Comparison of ENCODE assay signal across 15 cellular contexts in the genomic region with DNA sequence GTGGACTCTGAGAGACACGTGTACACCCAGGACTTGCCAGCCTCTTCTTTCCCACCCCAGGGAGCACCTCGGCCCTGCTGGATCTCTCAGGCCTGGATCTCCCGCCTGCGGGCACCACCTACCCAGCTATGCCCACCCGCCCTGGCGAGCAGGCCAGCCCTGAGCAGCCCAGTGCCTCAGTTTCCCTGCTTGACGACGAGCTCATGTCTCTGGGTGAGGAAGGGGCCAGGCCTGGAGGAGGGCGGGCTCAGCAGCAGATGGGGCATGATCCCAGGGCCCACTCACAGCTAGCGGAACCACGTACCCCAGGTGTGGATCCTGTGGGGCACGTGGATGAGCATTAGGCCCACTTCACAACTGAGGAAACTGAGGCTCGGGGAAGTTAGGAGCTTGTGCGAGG. TPM values are rescaled to one million over a fixed set of nuclear protein-coding genes. Genes with fewer than 3 reads are reported as not detected.
DNase-seq lines count a peak whose midpoint lies in the region; ATAC-seq, FAIRE-seq and TF ChIP-seq lines count a peak whose summit lies in the region.
"Had no signal": no experiment of that assay in that cellular context is flagged by ENCODE, and none has a peak within 500 bp of the region (broad histone marks: within the 10 kb centered on the region; RNA-seq: fewer than 3 reads in every experiment).

No MANE protein-coding gene starts in this region.

- TF ChIP-seq POLR2A in GM12878 (IDR thresholded peaks at IDR 0.05; ENCODE audit: low read depth, low read length), result no peak; the same call in 1 of the 2 replicates

- H4K20me1 ChIP-seq in GM12878 (ENCODE audit: control insufficient read depth, insufficient read depth) (no peaks in the 10 kb centered on the region), neural progenitor cell (ENCODE audit: low read depth) (no peaks in the 10 kb centered on the region)

- WGBS in GM12878 (ENCODE audit: insufficient coverage, insufficient replicate concordance, low lambda C conversion rate, missing lambda C conversion rate), result 81% methylated on average over 14 of the region's 14 CpGs

- no peak for TF ChIP-seq CTCF in GM12878 (IDR thresholded peaks at IDR 0.05 in 2 of 3, conservative IDR thresholded peaks at IDR 0.05 in 1 of 3; ENCODE audit: control insufficient read depth in 2 of 3, extremely low read depth in 1 of 3, insufficient read depth in 1 of 3, low read depth in 3 of 3, low read length in 3 of 3)
- TF ChIP-seq CTCF in tibial artery (IDR thresholded peaks at IDR 0.05), result no peak
- no peak for TF ChIP-seq CTCF in neural progenitor cell (IDR thresholded peaks at IDR 0.05)

- RAD21 ChIA-PET in GM12878 (lab: Charles Lee; ENCODE audit: unreplicated experiment), result interaction anchor here (0.8 to 7.1 kb wide), 9 partner anchors 9 to 60 kb away, joined by 3 to 76 read pairs (median 14); a partner anchor contains a TSS

- CTCF ChIA-PET in GM12878 (lab: Yijun Ruan, JAX), result interaction anchor here (1.4 to 14.9 kb wide), 6 partner anchors 8 to 238 kb away, joined by 5 to 275 read pairs (median 104); a partner anchor contains a TSS

- H3K27ac ChIP-seq in GM12878 (ENCODE audit: control insufficient read depth, insufficient read depth) (peak overlapping the region; percentile 36), tibial artery (peak overlapping the region; percentile 49 to 75), neural progenitor cell (no peak overlapping the region)

- H3K9me3 ChIP-seq in GM12878 (replicated peaks; ENCODE audit: control insufficient read depth, insufficient read depth, low read length) (no peaks in the 10 kb centered on the region), tibial artery (no peaks in the 10 kb centered on the region), neural progenitor cell (ENCODE audit: low read depth) (no peaks in the 10 kb centered on the region)
- H3K9me3 ChIP-seq: adrenal gland had no signal

- no peak overlapping the region for H3K4me3 Mint-ChIP-seq in activated T-cell treated with anti-CD3 and anti-CD28 coated beads, Interleukin-2, amount 50 U/mL, for 24 hours
- peak overlapping the region in 6 of 10 donors; percentile 6 to 87 (median 51) for H3K4me3 Mint-ChIP-seq in naive thymus-derived CD8-positive, alpha-beta T cell
- H3K4me3 Mint-ChIP-seq in neural progenitor cell, result no peak overlapping the region

- H3K36me3 ChIP-seq in GM12878 (ENCODE audit: control insufficient read depth in 2 of 2, insufficient read depth in 2 of 2, low read length in 1 of 2) (peaks cover 17 to 19% of the 10 kb centered on the region in 2 experiments), tibial artery (peaks cover 5 to 77% (median 38%) of the 10 kb centered on the region in 3 donors), neural progenitor cell (no peaks in the 10 kb centered on the region)

- peaks cover 27% of the 10 kb centered on the region for H3K4me1 ChIP-seq in GM12878 (ENCODE audit: control insufficient read depth, insufficient read depth, low read length)
- H3K4me1 ChIP-seq in tibial artery, result peaks cover 0 to 26% (median 14%) of the 10 kb centered on the region in 4 donors
- H3K4me1 ChIP-seq in neural progenitor cell, result peaks cover 4% of the 10 kb centered on the region

- no peaks in the 10 kb centered on the region for H3K79me2 ChIP-seq in GM12878 (ENCODE audit: control insufficient read depth, insufficient read depth, low read length)
- H3K79me2 ChIP-seq in neural progenitor cell (ENCODE audit: low read depth), result no peaks in the 10 kb centered on the region

- no peaks in the 10 kb centered on the region for H3K9me3 Mint-ChIP-seq in activated T-cell treated with anti-CD3 and anti-CD28 coated beads, Interleukin-2, amount 50 U/mL, for 24 hours
- H3K9me3 Mint-ChIP-seq in naive thymus-derived CD8-positive, alpha-beta T cell, result no peaks in the 10 kb centered on the region
- no peaks in the 10 kb centered on the region for H3K9me3 Mint-ChIP-seq in neural progenitor cell

- peak overlapping the region; percentile 92 for H3K27ac Mint-ChIP-seq in activated T-cell treated with anti-CD3 and anti-CD28 coated beads, Interleukin-2, amount 50 U/mL, for 24 hours
- H3K27ac Mint-ChIP-seq in naive thymus-derived CD8-positive, alpha-beta T cell, result peak overlapping the region; percentile 28 to 98 (median 93)
- no peak overlapping the region for H3K27ac Mint-ChIP-seq in neural progenitor cell

- H3K4me2 ChIP-seq in GM12878 (ENCODE audit: control insufficient read depth, insufficient read depth), result peak overlapping the region; percentile 46; the same call in 1 of the 2 replicates
- no peak overlapping the region for H3K4me2 ChIP-seq in neural progenitor cell

- no peak overlapping the region for H3K9ac ChIP-seq in GM12878 (ENCODE audit: control insufficient read depth, insufficient read depth, low read length)
- no peak overlapping the region for H3K9ac ChIP-seq in neural progenitor cell

- intact Hi-C loops in GM12878 (cut with micrococcal nuclease; ENCODE audit: unreplicated experiment), result no loop called here
- intact Hi-C loops in tibial artery (cut with DNase I; ENCODE audit: low total_unique reads), result no loop called here

- H3F3A ChIP-seq in neural progenitor cell (ENCODE audit: low read depth), result peaks cover 5% of the 10 kb centered on the region

- SMC1A ChIA-PET in GM12878 (lab: Charles Lee; ENCODE audit: uncharacterized antibody, unreplicated experiment), result interaction anchor here (0.9 to 5.9 kb wide), 11 partner anchors 8 to 56 kb away, joined by 3 to 69 read pairs (median 6); a partner anchor contains a TSS

- TF ChIP-seq EP300 in GM12878 (IDR thresholded peaks at IDR 0.05; ENCODE audit: borderline replicate concordance in 1 of 2, control insufficient read depth in 1 of 2, low read depth in 2 of 2, low read length in 2 of 2), result no peak

- H2AFZ ChIP-seq in GM12878 (ENCODE audit: control insufficient read depth, low read depth, low read length) (no peak overlapping the region), neural progenitor cell (replicated peaks) (no peak overlapping the region)

- no peak overlapping the region for H3K4me3 ChIP-seq in GM12878
- no peak overlapping the region for H3K4me3 ChIP-seq in tibial artery
- H3K4me3 ChIP-seq in neural progenitor cell, result no peak overlapping the region
- H3K4me3 ChIP-seq: adrenal gland had no signal

- no peak for TF ChIP-seq RAD21 in GM12878 (IDR thresholded peaks at IDR 0.05; ENCODE audit: insufficient read depth, low read depth, low read length)

- H3K4me1 Mint-ChIP-seq in activated T-cell treated with anti-CD3 and anti-CD28 coated beads, Interleukin-2, amount 50 U/mL, for 24 hours (ENCODE audit: low read depth), result peaks cover 55% of the 10 kb centered on the region
- peaks cover 27 to 66% (median 63%) of the 10 kb centered on the region in 4 donors for H3K4me1 Mint-ChIP-seq in naive thymus-derived CD8-positive, alpha-beta T cell
- peaks cover 7% of the 10 kb centered on the region for H3K4me1 Mint-ChIP-seq in neural progenitor cell

- peaks cover 80% of the 10 kb centered on the region for H3K36me3 Mint-ChIP-seq in activated T-cell treated with anti-CD3 and anti-CD28 coated beads, Interleukin-2, amount 50 U/mL, for 24 hours (ENCODE audit: low read depth)
- peaks cover 0 to 8% (median 2%) of the 10 kb centered on the region in 3 donors for H3K36me3 Mint-ChIP-seq in naive thymus-derived CD8-positive, alpha-beta T cell
- peaks cover 9% of the 10 kb centered on the region for H3K36me3 Mint-ChIP-seq in neural progenitor cell

- H3K27me3 ChIP-seq in GM12878 (replicated peaks in 1 of 2; ENCODE audit: control insufficient read depth in 2 of 2, insufficient read depth in 2 of 2, low read length in 1 of 2), result no peaks in the 10 kb centered on the region
- no peaks in the 10 kb centered on the region for H3K27me3 ChIP-seq in tibial artery
- H3K27me3 ChIP-seq in neural progenitor cell, result no peaks in the 10 kb centered on the region
- H3K27me3 ChIP-seq: adrenal gland had no signal

- in situ Hi-C loops in GM12878 (cut with MboI), result loop anchor here (5.0 kb wide), 1 partner anchor 57 kb away; no protein-coding TSS in a partner anchor

- DNase-seq in activated T-cell treated with anti-CD3 and anti-CD28 coated beads, Interleukin-2, amount 50 U/mL, for 24 hours, result no peak
- DNase-seq in activated T-cell treated with anti-CD3 and anti-CD28 coated beads, Interleukin-2, amount 50 U/mL, for 48 hours, result no peak
- DNase-seq in GM12878 (ENCODE audit: low read depth, low spot score) (no peak), tibial artery (peak in 1 of 2 donors; percentile 65), neural progenitor cell (ENCODE audit: low spot score) (no peak)
- no peak for DNase-seq in naive thymus-derived CD8-positive, alpha-beta T cell
- DNase-seq in activated CD4-positive, CD25-positive, alpha-beta regulatory T cell treated with anti-CD3 and anti-CD28 coated beads, Interleukin-2, amount 50 U/mL, for 72 hours, result no peak
- DNase-seq: activated CD4-positive, alpha-beta T cell treated with anti-CD3 and anti-CD28 coated beads for 1 hour; adrenal gland; DMS79 treated with DMSO at 0.1 percent for 48 hours; effector CD4-positive, alpha-beta T cell; hippocampal formation; NCI-H524 treated with DMSO at 0.1 percent for 48 hours; stimulated activated CD8-positive, alpha-beta memory T cell treated with anti-CD3 and anti-CD28 coated beads, Interleukin-4, amount 100 ng/mL, for 48 hours had no signal

- BruUV-seq in GM12878 (replicated peaks; lab: Mats Ljungman, UMichigan), result no TSS peak

- no peaks in the 10 kb centered on the region for H3K27me3 Mint-ChIP-seq in activated T-cell treated with anti-CD3 and anti-CD28 coated beads, Interleukin-2, amount 50 U/mL, for 24 hours
- no peaks in the 10 kb centered on the region for H3K27me3 Mint-ChIP-seq in naive thymus-derived CD8-positive, alpha-beta T cell
- peaks cover 2% of the 10 kb centered on the region for H3K27me3 Mint-ChIP-seq in neural progenitor cell (ENCODE audit: insufficient read depth, low read depth)

- POLR2A ChIA-PET in GM12878 (lab: Charles Lee), result interaction anchor here (0.9 to 5.0 kb wide), 8 partner anchors 8 to 56 kb away, joined by 3 to 45 read pairs (median 11); a partner anchor contains a TSS
- POLR2A ChIA-PET in naive thymus-derived CD8-positive, alpha-beta T cell (lab: Charles Lee), result interaction anchor here (0.9 to 64.1 kb wide), 6 partner anchors 7 to 38 kb away, joined by 3 to 2283 read pairs (median 4); a partner anchor contains a TSS

- FAIRE-seq in GM12878 (lab: Jason Lieb, UNC), result no peak

- ATAC-seq in GM12878 (no peak), HG03342 (IDR thresholded peaks at IDR 0.05; ENCODE audit: unreplicated experiment) (no peak)
- no peak for ATAC-seq in naive thymus-derived CD8-positive, alpha-beta T cell

RNA-seq across cellular contexts. Expression of a gene that starts 13.7 kb away (rescaled TPM):
- 73.5 and 76.3 TPM in 2 replicates for total RNA-seq in GM12878 (2013; cell fraction: nucleolus; rRNA removed)
- total RNA-seq in GM12878 (2014; rRNA removed) (34.0 and 37.5 TPM in 2 replicates), GM12878 (2014; rRNA removed; fragmentation: Illumina TruSeq; extraction: Trizol) (16.8 and 17.9 TPM in 2 replicates), GM12878 (2021) (67.0 and 70.5 TPM in 2 replicates), neural progenitor cell (ENCODE audit: low replicate concordance) (10.3 and 10.9 TPM in 2 replicates)
- polyA plus RNA-seq in GM12878 (2011; ENCODE audit: low read depth), result 126 TPM
- polyA plus RNA-seq in GM12878 (2011; rRNA removed) (14.5 and 27.0 TPM in 2 replicates), GM12878 (2014; fragmentation: Illumina TruSeq; extraction: Trizol) (22.9 and 58.6 TPM in 2 replicates), GM12878 (2014; fragmentation: Nextera tagmentation; extraction: Ambion mirVana) (1 to 10 TPM in 1 of 2 experiments, under 1 TPM in 1; 0.29 to 1.1 TPM), GM12878 (2014; rRNA removed) (31.7 and 43.3 TPM in 2 replicates), GM12878 (2016; fragmentation: Nextera tagmentation; extraction: Ambion mirVana) (1 to 10 TPM; 4.8 to 9.9 TPM)
- 37.4 and 46.9 TPM in 2 replicates for polyA plus RNA-seq in GM12878 (2011; cell fraction: cytosol; rRNA removed)
- polyA plus RNA-seq in GM12878 (2011; cell fraction: nucleus; rRNA removed), result 135 and 140 TPM in 2 replicates
- 56.7 and 111 TPM in 2 replicates for polyA plus RNA-seq in GM12878 (2012)
- polyA minus RNA-seq in GM12878 (2011; rRNA and poly(A)+ RNA removed), result 39.4 and 47.3 TPM in 2 replicates
- polyA minus RNA-seq in GM12878 (2011; cell fraction: cytosol; rRNA and poly(A)+ RNA removed), result 11.4 and 39.4 TPM in 2 replicates
- 33.5 and 50.5 TPM in 2 replicates for polyA minus RNA-seq in GM12878 (2011; cell fraction: nucleus; rRNA and poly(A)+ RNA removed)
- total RNA-seq in naive thymus-derived CD8-positive, alpha-beta T cell, result 10 to 100 TPM; 77.9 to 79.0 TPM
- polyA plus RNA-seq in naive thymus-derived CD8-positive, alpha-beta T cell, result 10 to 100 TPM; 16.9 to 26.5 (median 25.6) TPM

RNA-seq across cellular contexts. Expression of a gene that starts 17.1 kb away (rescaled TPM):
- 185 and 204 TPM in 2 replicates for total RNA-seq in GM12878 (2013; cell fraction: nucleolus; rRNA removed)
- total RNA-seq in GM12878 (2014; rRNA removed), result 43.1 and 53.4 TPM in 2 replicates
- total RNA-seq in GM12878 (2014; rRNA removed; fragmentation: Illumina TruSeq; extraction: Trizol), result 29.1 and 30.4 TPM in 2 replicates
- 55.0 and 63.4 TPM in 2 replicates for total RNA-seq in GM12878 (2021)
- 20.6 TPM for polyA plus RNA-seq in GM12878 (2011; ENCODE audit: low read depth)
- 38.7 and 43.7 TPM in 2 replicates for polyA plus RNA-seq in GM12878 (2011; rRNA removed)
- polyA plus RNA-seq in GM12878 (2011; cell fraction: cytosol; rRNA removed), result 29.0 and 49.3 TPM in 2 replicates
- polyA plus RNA-seq in GM12878 (2011; cell fraction: nucleus; rRNA removed), result 214 and 255 TPM in 2 replicates
- 46.2 and 48.1 TPM in 2 replicates for polyA plus RNA-seq in GM12878 (2012)
- polyA plus RNA-seq in GM12878 (2014; fragmentation: Illumina TruSeq; extraction: Trizol), result 23.4 and 31.6 TPM in 2 replicates
- 1 to 10 TPM; 1.4 to 4.8 TPM for polyA plus RNA-seq in GM12878 (2014; fragmentation: Nextera tagmentation; extraction: Ambion mirVana)
- polyA plus RNA-seq in GM12878 (2014; rRNA removed), result 77.8 and 79.4 TPM in 2 replicates
- 10 to 100 TPM; 45.0 to 48.0 TPM for polyA plus RNA-seq in GM12878 (2016; fragmentation: Nextera tagmentation; extraction: Ambion mirVana)
- polyA minus RNA-seq in GM12878 (2011; rRNA and poly(A)+ RNA removed), result 30.1 and 54.2 TPM in 2 replicates
- polyA minus RNA-seq in GM12878 (2011; cell fraction: cytosol; rRNA and poly(A)+ RNA removed), result 15.8 and 17.6 TPM in 2 replicates
- polyA minus RNA-seq in GM12878 (2011; cell fraction: nucleus; rRNA and poly(A)+ RNA removed), result 45.1 and 75.9 TPM in 2 replicates
- 100 to 1,000 TPM; 103 to 110 TPM for total RNA-seq in naive thymus-derived CD8-positive, alpha-beta T cell
- 10 to 100 TPM; 20.3 to 24.5 (median 22.6) TPM for polyA plus RNA-seq in naive thymus-derived CD8-positive, alpha-beta T cell
- 62.3 and 71.7 TPM in 2 replicates for total RNA-seq in neural progenitor cell (ENCODE audit: low replicate concordance)

RNA-seq across cellular contexts. Expression of a gene that starts 32.8 kb away (rescaled TPM):
- total RNA-seq in GM12878 (2013; cell fraction: nucleolus; rRNA removed), result 7.4 and 8.6 TPM in 2 replicates
- total RNA-seq in GM12878 (2014; rRNA removed), result 36.8 and 41.1 TPM in 2 replicates
- 27.2 and 29.7 TPM in 2 replicates for total RNA-seq in GM12878 (2014; rRNA removed; fragmentation: Illumina TruSeq; extraction: Trizol)
- total RNA-seq in GM12878 (2021), result 38.6 and 44.7 TPM in 2 replicates
- polyA plus RNA-seq in GM12878 (2011; ENCODE audit: low read depth), result 14.9 TPM
- polyA plus RNA-seq in GM12878 (2011; rRNA removed), result 25.4 and 39.4 TPM in 2 replicates
- polyA plus RNA-seq in GM12878 (2011; cell fraction: cytosol; rRNA removed), result 66.8 and 73.1 TPM in 2 replicates
- 26.0 and 35.5 TPM in 2 replicates for polyA plus RNA-seq in GM12878 (2011; cell fraction: nucleus; rRNA removed)
- polyA plus RNA-seq in GM12878 (2012), result 17.7 and 26.5 TPM in 2 replicates
- polyA plus RNA-seq in GM12878 (2014; fragmentation: Illumina TruSeq; extraction: Trizol), result 30.1 and 40.0 TPM in 2 replicates
- polyA plus RNA-seq in GM12878 (2014; fragmentation: Nextera tagmentation; extraction: Ambion mirVana), result 10 to 100 TPM in 1 of 2 experiments, 1 to 10 TPM in 1; 9.8 to 15.2 TPM
- polyA plus RNA-seq in GM12878 (2014; rRNA removed), result 56.7 and 57.9 TPM in 2 replicates
- polyA plus RNA-seq in GM12878 (2016; fragmentation: Nextera tagmentation; extraction: Ambion mirVana), result 1 to 10 TPM; 4.4 to 4.8 TPM
- polyA minus RNA-seq in GM12878 (2011; rRNA and poly(A)+ RNA removed), result 22.2 and 37.3 TPM in 2 replicates
- 11.4 and 17.4 TPM in 2 replicates for polyA minus RNA-seq in GM12878 (2011; cell fraction: cytosol; rRNA and poly(A)+ RNA removed)
- polyA minus RNA-seq in GM12878 (2011; cell fraction: nucleus; rRNA and poly(A)+ RNA removed), result 7.3 and 9.7 TPM in 2 replicates
- total RNA-seq in naive thymus-derived CD8-positive, alpha-beta T cell, result 1 to 10 TPM; 4.3 to 5.9 TPM
- polyA plus RNA-seq in naive thymus-derived CD8-positive, alpha-beta T cell, result 1 to 10 TPM; 1.7 to 9.6 (median 5.8) TPM
- 25.1 and 57.0 TPM in 2 replicates for total RNA-seq in neural progenitor cell (ENCODE audit: low replicate concordance)

RNA-seq across cellular contexts. Expression of a gene that starts 45.9 kb away (rescaled TPM):
- total RNA-seq in GM12878 (2013; cell fraction: nucleolus; rRNA removed), result not detected in 2 replicates
- total RNA-seq in GM12878 (2014; rRNA removed) (0.56 and 0.60 TPM in 2 replicates), GM12878 (2014; rRNA removed; fragmentation: Illumina TruSeq; extraction: Trizol) (0.58 and 0.69 TPM in 2 replicates), GM12878 (2021) (0.67 and 0.85 TPM in 2 replicates), neural progenitor cell (ENCODE audit: low replicate concordance) (not detected in 2 replicates)
- polyA plus RNA-seq in GM12878 (2011; ENCODE audit: low read depth), result not detected
- polyA plus RNA-seq in GM12878 (2011; rRNA removed) (1.2 and 2.7 TPM in 2 replicates), GM12878 (2014; fragmentation: Illumina TruSeq; extraction: Trizol) (0.56 TPM in 1 of 2 replicates, not detected in the other), GM12878 (2014; fragmentation: Nextera tagmentation; extraction: Ambion mirVana) (1 to 10 TPM; 1.8 to 2.9 TPM), GM12878 (2014; rRNA removed) (0.77 and 1.9 TPM in 2 replicates), GM12878 (2016; fragmentation: Nextera tagmentation; extraction: Ambion mirVana) (under 1 TPM in 1 of 2 experiments, not detected in 1; 0.38 TPM)
- 1.7 TPM in 2 replicates for polyA plus RNA-seq in GM12878 (2011; cell fraction: cytosol; rRNA removed)
- 0.41 and 0.51 TPM in 2 replicates for polyA plus RNA-seq in GM12878 (2011; cell fraction: nucleus; rRNA removed)
- 0.24 and 0.43 TPM in 2 replicates for polyA plus RNA-seq in GM12878 (2012)
- 0.46 and 0.95 TPM in 2 replicates for polyA minus RNA-seq in GM12878 (2011; rRNA and poly(A)+ RNA removed)
- not detected in 2 replicates for polyA minus RNA-seq in GM12878 (2011; cell fraction: cytosol; rRNA and poly(A)+ RNA removed)
- polyA minus RNA-seq in GM12878 (2011; cell fraction: nucleus; rRNA and poly(A)+ RNA removed), result not detected in 2 replicates
- total RNA-seq in naive thymus-derived CD8-positive, alpha-beta T cell, result not detected
- polyA plus RNA-seq in naive thymus-derived CD8-positive, alpha-beta T cell, result not detected

RNA-seq across cellular contexts. Expression of a gene that starts 49.7 kb away (rescaled TPM):
- total RNA-seq in GM12878 (2013; cell fraction: nucleolus; rRNA removed), result 71.4 and 74.1 TPM in 2 replicates
- total RNA-seq in GM12878 (2014; rRNA removed) (1,028 and 1,163 TPM in 2 replicates), GM12878 (2014; rRNA removed; fragmentation: Illumina TruSeq; extraction: Trizol) (508 and 518 TPM in 2 replicates), GM12878 (2021) (636 and 637 TPM in 2 replicates), neural progenitor cell (ENCODE audit: low replicate concordance) (14.9 and 42.9 TPM in 2 replicates)
- 1,837 TPM for polyA plus RNA-seq in GM12878 (2011; ENCODE audit: low read depth)
- polyA plus RNA-seq in GM12878 (2011; rRNA removed) (690 and 1,889 TPM in 2 replicates), GM12878 (2014; fragmentation: Illumina TruSeq; extraction: Trizol) (56.5 and 312 TPM in 2 replicates), GM12878 (2014; fragmentation: Nextera tagmentation; extraction: Ambion mirVana) (100 to 1,000 TPM; 571 TPM), GM12878 (2014; rRNA removed) (1,386 and 1,631 TPM in 2 replicates), GM12878 (2016; fragmentation: Nextera tagmentation; extraction: Ambion mirVana) (100 to 1,000 TPM; 777 to 791 TPM)
- polyA plus RNA-seq in GM12878 (2011; cell fraction: cytosol; rRNA removed), result 2,989 and 3,872 TPM in 2 replicates
- polyA plus RNA-seq in GM12878 (2011; cell fraction: nucleus; rRNA removed), result 1,936 and 2,514 TPM in 2 replicates
- polyA plus RNA-seq in GM12878 (2012), result 1,111 and 1,241 TPM in 2 replicates
- polyA minus RNA-seq in GM12878 (2011; rRNA and poly(A)+ RNA removed), result 796 and 1,494 TPM in 2 replicates
- 213 and 229 TPM in 2 replicates for polyA minus RNA-seq in GM12878 (2011; cell fraction: cytosol; rRNA and poly(A)+ RNA removed)
- polyA minus RNA-seq in GM12878 (2011; cell fraction: nucleus; rRNA and poly(A)+ RNA removed), result 191 and 194 TPM in 2 replicates
- 10 to 100 TPM; 14.3 to 16.8 TPM for total RNA-seq in naive thymus-derived CD8-positive, alpha-beta T cell
- polyA plus RNA-seq in naive thymus-derived CD8-positive, alpha-beta T cell, result 100 to 1,000 TPM in 1 of 3 donors, 10 to 100 TPM in 2; 19.6 to 122 (median 34.8) TPM

Comparison
In these comparisons a context has a peak if more than half of its experiments do, and no peak if none do; other contexts are left out.
1. H3K4me3 Mint-ChIP-seq: peak in naive thymus-derived CD8-positive, alpha-beta T cell (6 of 10); none in activated T-cell treated with anti-CD3 and anti-CD28 coated beads, Interleukin-2, amount 50 U/mL, for 24 hours (single experiment) and neural progenitor cell (single experiment).